Comparison of ENCODE assay signal across 12 cellular contexts in the genomic region with DNA sequence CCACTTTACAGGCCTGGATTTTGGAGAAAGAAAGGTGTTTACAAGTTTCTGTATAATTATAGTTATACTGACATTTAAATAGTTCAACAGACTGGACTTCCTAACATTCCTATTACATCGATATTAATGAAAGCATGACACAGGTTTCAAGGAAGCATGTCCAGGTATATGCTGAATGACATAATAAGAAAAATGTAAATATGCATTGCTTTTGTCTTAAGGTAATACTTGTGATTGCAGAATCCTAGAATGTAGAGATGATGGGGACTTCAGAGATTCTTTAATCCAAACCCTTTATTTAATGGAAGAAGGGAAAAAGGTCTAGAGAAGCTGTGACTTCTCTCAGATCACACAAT. TPM values are rescaled to one million over a fixed set of nuclear protein-coding genes. Genes with fewer than 3 reads are reported as not detected.
DNase-seq lines count a peak whose midpoint lies in the region; ATAC-seq and TF ChIP-seq lines count a peak whose summit lies in the region.
"Had no signal": no experiment of that assay in that cellular context is flagged by ENCODE, and none has a peak within 500 bp of the region (broad histone marks: within the 10 kb centered on the region; RNA-seq: fewer than 3 reads in every experiment).

No MANE protein-coding gene starts in this region.

- H3K27ac ChIP-seq in right cardiac atrium (ENCODE audit: low read length) (peak overlapping the region; percentile 37), esophagus muscularis mucosa (replicated peaks in 1 of 4) (peak overlapping the region; percentile 51 to 94 (median 76)), psoas muscle (peak overlapping the region; percentile 80)
- H3K27ac ChIP-seq: parathyroid adenoma had no signal

- TF ChIP-seq CTCF in esophagus muscularis mucosa (IDR thresholded peaks at IDR 0.05), result no peak
- TF ChIP-seq CTCF in psoas muscle (IDR thresholded peaks at IDR 0.05), result no peak

- no peaks in the 10 kb centered on the region for H3K36me3 ChIP-seq in esophagus muscularis mucosa
- H3K36me3 ChIP-seq in psoas muscle (ENCODE audit: insufficient read depth in 1 of 2, low read depth in 1 of 2), result no peaks in the 10 kb centered on the region

- WGBS in right cardiac atrium, result 84% methylated on average over 1 of the region's 1 CpG
- 22% methylated on average over 1 of the region's 1 CpG for WGBS in esophagus muscularis mucosa
- WGBS in psoas muscle, 3 donors, result 32 to 47% (median 46%) methylated on average over 1 of the region's 1 CpG

- TF ChIP-seq EP300 in esophagus muscularis mucosa (IDR thresholded peaks at IDR 0.05), result no peak

- no peaks in the 10 kb centered on the region for H3K27me3 ChIP-seq in right cardiac atrium (ENCODE audit: control insufficient read depth, insufficient read depth)
- no peaks in the 10 kb centered on the region for H3K27me3 ChIP-seq in esophagus muscularis mucosa
- no peaks in the 10 kb centered on the region for H3K27me3 ChIP-seq in psoas muscle (ENCODE audit: insufficient read depth in 3 of 3, low read length in 2 of 3)

- H3K4me1 ChIP-seq in right cardiac atrium (ENCODE audit: control insufficient read depth, insufficient read depth, low read length) (peaks cover 11% of the 10 kb centered on the region), esophagus muscularis mucosa (peaks cover 73 to 89% (median 82%) of the 10 kb centered on the region in 4 donors), psoas muscle (peaks cover 62% of the 10 kb centered on the region)
- H3K4me1 ChIP-seq: parathyroid adenoma had no signal

- ATAC-seq in right cardiac atrium, result no peak
- no peak for ATAC-seq in psoas muscle
- ATAC-seq in GM18868 (IDR thresholded peaks at IDR 0.05; ENCODE audit: unreplicated experiment), result no peak
- ATAC-seq: T-helper 17 cell had no signal

- no peak overlapping the region for H3K4me3 ChIP-seq in right cardiac atrium (ENCODE audit: low read length)
- H3K4me3 ChIP-seq in esophagus muscularis mucosa, result peak overlapping the region in 1 of 4 donors; percentile 6
- H3K4me3 ChIP-seq in psoas muscle, result peak overlapping the region; percentile 20

- H3K9me3 ChIP-seq in right cardiac atrium (ENCODE audit: control insufficient read depth, low read length), result no peaks in the 10 kb centered on the region
- H3K9me3 ChIP-seq in esophagus muscularis mucosa, result no peaks in the 10 kb centered on the region
- H3K9me3 ChIP-seq in psoas muscle, result no peaks in the 10 kb centered on the region

- TF ChIP-seq POLR2A in esophagus muscularis mucosa (IDR thresholded peaks at IDR 0.05; ENCODE audit: low read depth), result no peak

- intact Hi-C loops in right cardiac atrium (cut with DNase I), result loop anchor here in 3 of 4 donors (10.0 kb wide), 1 partner anchor 46 kb away; no protein-coding TSS in a partner anchor
- intact Hi-C loops in cardiac septum (cut with DNase I), result no loop called here
- intact Hi-C loops in esophagus muscularis mucosa (cut with DNase I), result no loop called here
- intact Hi-C loops in psoas muscle (cut with DNase I), result loop anchor here in 1 of 2 donors (10.0 kb wide), 1 partner anchor 156 kb away; no protein-coding TSS in a partner anchor

- DNase-seq in right cardiac atrium (no peak), cardiac septum (ENCODE audit: low spot score) (no peak), esophagus muscularis mucosa (ENCODE audit: extremely low spot score) (no peak), psoas muscle (no peak), NCI-H69 (lab: John Stamatoyannopoulos, UW) (no peak), kidney glomerular epithelial cell (lab: John Stamatoyannopoulos, UW) (no peak), midbrain (lab: John Stamatoyannopoulos, UW) (no peak)
- DNase-seq: activated naive CD8-positive, alpha-beta T cell treated with anti-CD3 and anti-CD28 coated beads for 36 hours; NCI-H2081 treated with DMSO at 0.1 percent for 48 hours; T-helper 17 cell had no signal

RNA-seq across cellular contexts. Expression of a gene that starts 5.0 kb away (rescaled TPM):
- total RNA-seq in right cardiac atrium, result 10 to 100 TPM; 26.1 to 35.7 (median 30.7) TPM
- 9.6 TPM for polyA plus RNA-seq in right cardiac atrium
- total RNA-seq in cardiac septum, result 26.9 TPM
- 10 to 100 TPM; 44.9 to 59.2 (median 56.2) TPM for total RNA-seq in esophagus muscularis mucosa
- total RNA-seq in psoas muscle, result 1 to 10 TPM; 5.2 to 9.2 (median 7.1) TPM
- polyA plus RNA-seq in psoas muscle, result 1 to 10 TPM; 2.3 to 6.3 (median 2.6) TPM
- total RNA-seq: T-helper 17 cell had no signal

Comparison
In these comparisons a context has a peak if more than half of its experiments do, and no peak if none do; other contexts are left out.
1. intact Hi-C loops: an anchor here in right cardiac atrium (10.0 kb wide); none called in cardiac septum and esophagus muscularis mucosa.